Comparison of ENCODE assay signal across 1 cellular context in the genomic region with DNA sequence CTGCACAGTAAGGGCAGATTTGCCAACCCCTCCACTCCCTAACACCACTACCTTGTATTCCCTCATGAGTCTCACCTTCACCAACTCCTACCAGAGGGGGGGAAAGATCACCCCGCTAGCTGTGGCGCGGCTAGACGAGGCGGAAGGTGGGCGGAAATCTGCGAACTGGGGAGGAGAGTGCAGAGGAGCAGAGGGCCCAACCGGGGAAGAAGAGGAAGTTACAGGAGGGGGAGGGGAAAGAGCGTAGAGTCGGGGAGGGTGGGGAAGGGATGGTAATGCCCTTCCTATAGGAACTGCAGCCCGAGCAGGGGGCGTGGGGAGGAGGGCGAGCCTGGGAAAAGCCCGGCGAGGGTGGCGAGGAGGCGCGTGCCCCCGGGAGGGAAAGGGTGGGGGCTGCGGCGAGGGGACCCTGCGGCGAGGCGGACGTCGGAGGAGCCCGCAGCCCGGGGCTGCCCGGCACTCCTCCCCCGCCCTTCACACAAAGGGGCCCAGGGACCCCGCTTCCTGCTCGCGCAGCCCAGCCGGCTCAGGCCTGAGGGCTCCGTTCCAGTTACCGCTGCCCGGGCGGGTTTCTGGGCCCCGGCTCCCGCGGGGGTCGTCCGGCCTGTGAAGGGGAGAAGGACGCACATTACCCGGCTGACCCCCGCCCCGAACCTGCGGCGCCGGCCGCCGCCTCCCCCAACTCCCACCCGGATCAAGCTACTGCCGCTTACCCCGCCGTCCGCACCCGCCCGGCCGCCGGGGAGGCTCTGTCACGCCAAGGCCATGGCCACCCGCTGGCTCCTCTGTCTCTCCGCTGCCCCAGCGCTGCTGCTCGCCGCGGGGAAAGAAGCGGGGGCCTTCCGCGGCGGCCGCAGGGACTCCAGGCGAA.
TF ChIP-seq lines count a peak whose summit lies in the region.

No MANE protein-coding gene starts in this region.

TF ChIP-seq in K562, 482 proteins besides CTCF, POLR2A, EP300 and RAD21 (continued from another document and continues in another):
- no peak for TF ChIP-seq STAT5A (IDR thresholded peaks at IDR 0.05; ENCODE audit: borderline replicate concordance, low read length)
- TF ChIP-seq EWSR1 (IDR thresholded peaks at IDR 0.05; ENCODE audit: borderline replicate concordance, low read depth, partially characterized antibody) = no peak
- peak in 1 of 2 experiments; percentile 30; a peak in 1 of 4 replicates for TF ChIP-seq RCOR1 (IDR thresholded peaks at IDR 0.05; ENCODE audit: borderline replicate concordance in 1 of 2, low read depth in 2 of 2, low read length in 2 of 2)
- TF ChIP-seq SMAD2 (IDR thresholded peaks at IDR 0.05; ENCODE audit: low read depth, low read length) = no peak
- TF ChIP-seq SP2 (IDR thresholded peaks at IDR 0.05; ENCODE audit: extremely low read depth, low read depth, low read length, poor library complexity, severe bottlenecking) = no peak
- no peak for TF ChIP-seq DMBX1 (CRISPR knock-in tag; IDR thresholded peaks at IDR 0.05; ENCODE audit: borderline replicate concordance)
- peak; percentile 61 for TF ChIP-seq HNRNPK (IDR thresholded peaks at IDR 0.05; ENCODE audit: low read depth, low read length, poor library complexity, severe bottlenecking)
- TF ChIP-seq ZNF696 (CRISPR knock-in tag; conservative IDR thresholded peaks at IDR 0.05) = no peak
- no peak for TF ChIP-seq CEBPB (tag; IDR thresholded peaks at IDR 0.05)
- no peak for TF ChIP-seq USF2 (CRISPR knock-in tag; IDR thresholded peaks at IDR 0.05)
- TF ChIP-seq MBD2 (IDR thresholded peaks at IDR 0.05; ENCODE audit: borderline replicate concordance, low read depth) = no peak
- TF ChIP-seq ZNF589 (CRISPR knock-in tag; IDR thresholded peaks at IDR 0.05; ENCODE audit: low read depth) = no peak
- no peak for TF ChIP-seq MGA (IDR thresholded peaks at IDR 0.05)
- TF ChIP-seq MCM3 (IDR thresholded peaks at IDR 0.05) = no peak
- TF ChIP-seq NFE2L1 (tag; IDR thresholded peaks at IDR 0.05; ENCODE audit: borderline replicate concordance, low read depth) = no peak
- TF ChIP-seq MYC (IDR thresholded peaks at IDR 0.05; ENCODE audit: low read depth, low read length) = no peak
- TF ChIP-seq MYC (CRISPR knock-in tag; IDR thresholded peaks at IDR 0.05; ENCODE audit: borderline replicate concordance, low read depth) = no peak
- TF ChIP-seq MCM2 (IDR thresholded peaks at IDR 0.05; ENCODE audit: low read depth) = no peak
- no peak for TF ChIP-seq ILF3 (IDR thresholded peaks at IDR 0.05; ENCODE audit: borderline replicate concordance)
- TF ChIP-seq ZNF217 (CRISPR knock-in tag; IDR thresholded peaks at IDR 0.05) = no peak
- no peak for TF ChIP-seq CHD4 (IDR thresholded peaks at IDR 0.05; ENCODE audit: insufficient read depth, insufficient replicate concordance, low read depth, low read length, poor library complexity, severe bottlenecking)
- TF ChIP-seq RHOXF2B (CRISPR knock-in tag; conservative IDR thresholded peaks at IDR 0.05) = no peak
- no peak for TF ChIP-seq ZNF764 (CRISPR knock-in tag; IDR thresholded peaks at IDR 0.05; ENCODE audit: low read depth)
- TF ChIP-seq, protein P1, sequence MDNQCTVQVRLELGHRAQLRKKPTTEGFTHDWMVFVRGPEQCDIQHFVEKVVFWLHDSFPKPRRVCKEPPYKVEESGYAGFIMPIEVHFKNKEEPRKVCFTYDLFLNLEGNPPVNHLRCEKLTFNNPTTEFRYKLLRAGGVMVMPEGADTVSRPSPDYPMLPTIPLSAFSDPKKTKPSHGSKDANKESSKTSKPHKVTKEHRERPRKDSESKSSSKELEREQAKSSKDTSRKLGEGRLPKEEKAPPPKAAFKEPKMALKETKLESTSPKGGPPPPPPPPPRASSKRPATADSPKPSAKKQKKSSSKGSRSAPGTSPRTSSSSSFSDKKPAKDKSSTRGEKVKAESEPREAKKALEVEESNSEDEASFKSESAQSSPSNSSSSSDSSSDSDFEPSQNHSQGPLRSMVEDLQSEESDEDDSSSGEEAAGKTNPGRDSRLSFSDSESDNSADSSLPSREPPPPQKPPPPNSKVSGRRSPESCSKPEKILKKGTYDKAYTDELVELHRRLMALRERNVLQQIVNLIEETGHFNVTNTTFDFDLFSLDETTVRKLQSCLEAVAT (IDR thresholded peaks at IDR 0.05) = peak in 1 of 2 experiments; percentile 65; a peak in 1 of 4 replicates
- TF ChIP-seq ZBTB7A (IDR thresholded peaks at IDR 0.05; ENCODE audit: borderline replicate concordance, control insufficient read depth, low read depth, low read length) = peak; percentile 68; the same call in 1 of the 2 replicates
- peak; percentile 60; the same call in 1 of the 2 replicates for TF ChIP-seq POLR2AphosphoS5 (IDR thresholded peaks at IDR 0.05; ENCODE audit: control insufficient read depth, insufficient read depth, low read depth, low read length)
- no peak for TF ChIP-seq FOXJ3 (CRISPR knock-in tag; IDR thresholded peaks at IDR 0.05)
- 0 out of 2 replicates have a peak, but pooled peaks have one; percentile 36 for TF ChIP-seq LCOR (CRISPR knock-in tag; IDR thresholded peaks at IDR 0.05)
- TF ChIP-seq RBM25 (IDR thresholded peaks at IDR 0.05; ENCODE audit: low read depth, low read length, severe bottlenecking) = no peak
- TF ChIP-seq, protein P2, sequence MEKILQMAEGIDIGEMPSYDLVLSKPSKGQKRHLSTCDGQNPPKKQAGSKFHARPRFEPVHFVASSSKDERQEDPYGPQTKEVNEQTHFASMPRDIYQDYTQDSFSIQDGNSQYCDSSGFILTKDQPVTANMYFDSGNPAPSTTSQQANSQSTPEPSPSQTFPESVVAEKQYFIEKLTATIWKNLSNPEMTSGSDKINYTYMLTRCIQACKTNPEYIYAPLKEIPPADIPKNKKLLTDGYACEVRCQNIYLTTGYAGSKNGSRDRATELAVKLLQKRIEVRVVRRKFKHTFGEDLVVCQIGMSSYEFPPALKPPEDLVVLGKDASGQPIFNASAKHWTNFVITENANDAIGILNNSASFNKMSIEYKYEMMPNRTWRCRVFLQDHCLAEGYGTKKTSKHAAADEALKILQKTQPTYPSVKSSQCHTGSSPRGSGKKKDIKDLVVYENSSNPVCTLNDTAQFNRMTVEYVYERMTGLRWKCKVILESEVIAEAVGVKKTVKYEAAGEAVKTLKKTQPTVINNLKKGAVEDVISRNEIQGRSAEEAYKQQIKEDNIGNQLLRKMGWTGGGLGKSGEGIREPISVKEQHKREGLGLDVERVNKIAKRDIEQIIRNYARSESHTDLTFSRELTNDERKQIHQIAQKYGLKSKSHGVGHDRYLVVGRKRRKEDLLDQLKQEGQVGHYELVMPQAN (IDR thresholded peaks at IDR 0.05; ENCODE audit: borderline replicate concordance) = peak; percentile 45; the same call in 1 of the 2 replicates
- no peak for TF ChIP-seq NR1H2 (CRISPR knock-in tag; IDR thresholded peaks at IDR 0.05)
- TF ChIP-seq, protein P3, sequence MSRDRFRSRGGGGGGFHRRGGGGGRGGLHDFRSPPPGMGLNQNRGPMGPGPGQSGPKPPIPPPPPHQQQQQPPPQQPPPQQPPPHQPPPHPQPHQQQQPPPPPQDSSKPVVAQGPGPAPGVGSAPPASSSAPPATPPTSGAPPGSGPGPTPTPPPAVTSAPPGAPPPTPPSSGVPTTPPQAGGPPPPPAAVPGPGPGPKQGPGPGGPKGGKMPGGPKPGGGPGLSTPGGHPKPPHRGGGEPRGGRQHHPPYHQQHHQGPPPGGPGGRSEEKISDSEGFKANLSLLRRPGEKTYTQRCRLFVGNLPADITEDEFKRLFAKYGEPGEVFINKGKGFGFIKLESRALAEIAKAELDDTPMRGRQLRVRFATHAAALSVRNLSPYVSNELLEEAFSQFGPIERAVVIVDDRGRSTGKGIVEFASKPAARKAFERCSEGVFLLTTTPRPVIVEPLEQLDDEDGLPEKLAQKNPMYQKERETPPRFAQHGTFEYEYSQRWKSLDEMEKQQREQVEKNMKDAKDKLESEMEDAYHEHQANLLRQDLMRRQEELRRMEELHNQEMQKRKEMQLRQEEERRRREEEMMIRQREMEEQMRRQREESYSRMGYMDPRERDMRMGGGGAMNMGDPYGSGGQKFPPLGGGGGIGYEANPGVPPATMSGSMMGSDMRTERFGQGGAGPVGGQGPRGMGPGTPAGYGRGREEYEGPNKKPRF (IDR thresholded peaks at IDR 0.05; ENCODE audit: low read depth, low read length) = no peak
- TF ChIP-seq, protein P4, sequence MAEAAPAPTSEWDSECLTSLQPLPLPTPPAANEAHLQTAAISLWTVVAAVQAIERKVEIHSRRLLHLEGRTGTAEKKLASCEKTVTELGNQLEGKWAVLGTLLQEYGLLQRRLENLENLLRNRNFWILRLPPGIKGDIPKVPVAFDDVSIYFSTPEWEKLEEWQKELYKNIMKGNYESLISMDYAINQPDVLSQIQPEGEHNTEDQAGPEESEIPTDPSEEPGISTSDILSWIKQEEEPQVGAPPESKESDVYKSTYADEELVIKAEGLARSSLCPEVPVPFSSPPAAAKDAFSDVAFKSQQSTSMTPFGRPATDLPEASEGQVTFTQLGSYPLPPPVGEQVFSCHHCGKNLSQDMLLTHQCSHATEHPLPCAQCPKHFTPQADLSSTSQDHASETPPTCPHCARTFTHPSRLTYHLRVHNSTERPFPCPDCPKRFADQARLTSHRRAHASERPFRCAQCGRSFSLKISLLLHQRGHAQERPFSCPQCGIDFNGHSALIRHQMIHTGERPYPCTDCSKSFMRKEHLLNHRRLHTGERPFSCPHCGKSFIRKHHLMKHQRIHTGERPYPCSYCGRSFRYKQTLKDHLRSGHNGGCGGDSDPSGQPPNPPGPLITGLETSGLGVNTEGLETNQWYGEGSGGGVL (CRISPR knock-in tag; IDR thresholded peaks at IDR 0.05) = no peak
- TF ChIP-seq PTBP1 (IDR thresholded peaks at IDR 0.05; ENCODE audit: low read depth, low read length) = no peak
